In the genomic region with DNA sequence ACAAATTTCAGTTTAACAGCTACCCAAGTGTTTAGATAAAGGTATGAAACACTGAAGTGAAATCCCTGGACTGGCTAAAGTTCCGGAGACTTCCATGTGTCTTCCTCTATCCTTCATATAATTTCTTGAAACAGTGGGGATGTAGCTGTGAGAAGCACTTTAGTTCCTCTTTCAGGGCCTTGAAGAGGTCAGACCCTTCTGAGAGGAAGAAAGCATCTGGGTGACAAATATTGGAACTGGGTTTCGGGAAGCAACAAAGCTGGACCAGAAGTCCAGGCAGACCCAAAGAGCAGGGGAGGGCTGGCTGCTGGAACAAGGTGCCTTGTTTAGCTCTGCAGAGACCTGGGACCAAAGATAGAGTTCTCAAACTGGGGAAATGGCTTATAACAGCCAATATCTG, we compare ENCODE assay signal across 1 cellular context.
TF ChIP-seq lines count a peak whose summit lies in the region.

No MANE protein-coding gene starts in this region.

TF ChIP-seq in IMR-90, 13 proteins besides CTCF, POLR2A, EP300 and RAD21 (continued from another document):
- no peak for TF ChIP-seq CEBPB (IDR thresholded peaks at IDR 0.05; ENCODE audit: low read depth, low read length)
- no peak for TF ChIP-seq MXI1 (IDR thresholded peaks at IDR 0.05; ENCODE audit: borderline replicate concordance, low read depth, low read length)
- no peak for TF ChIP-seq BHLHE40 (IDR thresholded peaks at IDR 0.05; ENCODE audit: low read depth, low read length)
- TF ChIP-seq MAFK (IDR thresholded peaks at IDR 0.05; ENCODE audit: low read depth, low read length), result no peak
- no peak for TF ChIP-seq ELK1 (IDR thresholded peaks at IDR 0.05; ENCODE audit: borderline replicate concordance, low read depth, low read length)
- no peak for TF ChIP-seq CHD1 (IDR thresholded peaks at IDR 0.05; ENCODE audit: low read depth, low read length)
- no peak for TF ChIP-seq MAZ (IDR thresholded peaks at IDR 0.05; ENCODE audit: borderline replicate concordance, low read depth, low read length)
- TF ChIP-seq SMC3 (IDR thresholded peaks at IDR 0.05; ENCODE audit: low read depth, low read length), result no peak
- TF ChIP-seq NFE2L2 (IDR thresholded peaks at IDR 0.05; ENCODE audit: low read depth, low read length), result no peak
- no peak for TF ChIP-seq RCOR1 (IDR thresholded peaks at IDR 0.05; ENCODE audit: insufficient replicate concordance, low read length)
